1 cellular context compared by ENCODE assay signal in genomic region chr11:75777461-75778110, GRCh38.
TF ChIP-seq lines count a peak whose summit lies in the region.

No MANE protein-coding gene starts in this region.

TF ChIP-seq in IMR-90, 13 proteins besides CTCF, POLR2A, EP300 and RAD21 (continued from another document):
- TF ChIP-seq RFX5 (IDR thresholded peaks at IDR 0.05; ENCODE audit: low read depth, low read length) = no peak
